ENCODE assay signal across 1 cellular context in the genomic region with DNA sequence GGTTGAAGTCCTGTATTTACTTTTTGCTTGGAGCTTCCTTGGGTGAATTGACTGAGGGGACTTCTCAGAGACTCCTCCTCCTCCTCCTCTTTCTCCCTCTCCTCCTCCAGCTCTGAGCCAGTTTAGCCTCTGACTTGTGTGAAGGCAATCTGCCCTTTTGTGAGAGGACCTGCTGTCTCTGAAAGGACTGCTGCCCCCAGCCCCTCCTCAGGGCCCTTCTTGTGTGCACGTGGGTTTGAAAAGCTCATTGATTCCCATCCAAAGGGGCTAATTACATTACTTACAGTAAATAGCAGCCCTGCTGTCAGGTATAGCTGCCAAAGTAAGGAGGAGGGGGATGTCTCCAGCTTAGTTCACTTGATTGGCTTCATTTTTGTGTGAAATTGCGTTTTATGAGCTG.
TF ChIP-seq lines count a peak whose summit lies in the region.

No MANE protein-coding gene starts in this region.

TF ChIP-seq in A549, 52 proteins besides CTCF, POLR2A, EP300 and RAD21 (continued from another document):
- TF ChIP-seq, protein P1, sequence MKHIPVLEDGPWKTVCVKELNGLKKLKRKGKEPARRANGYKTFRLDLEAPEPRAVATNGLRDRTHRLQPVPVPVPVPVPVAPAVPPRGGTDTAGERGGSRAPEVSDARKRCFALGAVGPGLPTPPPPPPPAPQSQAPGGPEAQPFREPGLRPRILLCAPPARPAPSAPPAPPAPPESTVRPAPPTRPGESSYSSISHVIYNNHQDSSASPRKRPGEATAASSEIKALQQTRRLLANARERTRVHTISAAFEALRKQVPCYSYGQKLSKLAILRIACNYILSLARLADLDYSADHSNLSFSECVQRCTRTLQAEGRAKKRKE (CRISPR knock-in tag; IDR thresholded peaks at IDR 0.05; ENCODE audit: low read depth) = no peak
- TF ChIP-seq HDAC2 (IDR thresholded peaks at IDR 0.05) = no peak
- TF ChIP-seq HEYL (CRISPR knock-in tag; IDR thresholded peaks at IDR 0.05) = no peak
- TF ChIP-seq NPAS2 (CRISPR knock-in tag; IDR thresholded peaks at IDR 0.05; ENCODE audit: borderline replicate concordance) = no peak
